ENCODE assay signal across 15 cellular contexts in genomic region chr2:82650038-82650437, GRCh38.
"Had no signal": no experiment of that assay in that cellular context is flagged by ENCODE, and none has a peak within 500 bp of the region (broad histone marks: within the 10 kb centered on the region; RNA-seq: fewer than 3 reads in every experiment).

No MANE protein-coding gene starts in this region.

- H3K36me3 Mint-ChIP-seq: neural progenitor cell had no signal

- ATAC-seq: activated CD4-positive, alpha-beta T cell treated with anti-CD3 and anti-CD28 coated beads for 36 hours; activated T-cell treated with anti-CD3 and anti-CD28 coated beads, Interleukin-2, amount 50 U/mL, for 72 hours; stimulated activated naive CD8-positive, alpha-beta T cell treated with anti-CD3 and anti-CD28 coated beads, Interleukin-15, amount 100 ng/mL, for 72 hours had no signal

- H3K4me1 Mint-ChIP-seq: activated CD4-positive, alpha-beta memory T cell treated with anti-CD3 and anti-CD28 coated beads, Interleukin-2, amount 10 ng/mL, durations not matched to agents 7 days and 5 days; activated CD4-positive, alpha-beta T cell treated with anti-CD3 and anti-CD28 coated beads for 36 hours; neural progenitor cell; stimulated activated naive CD8-positive, alpha-beta T cell treated with anti-CD3 and anti-CD28 coated beads, Interleukin-15, amount 100 ng/mL, for 72 hours had no signal

- H3K27ac ChIP-seq: ascending aorta, coronary artery, neural progenitor cell, ovary, thoracic aorta had no signal

- H3K4me1 ChIP-seq: ascending aorta, neural progenitor cell had no signal

- H3K27ac Mint-ChIP-seq: activated CD4-positive, alpha-beta memory T cell treated with anti-CD3 and anti-CD28 coated beads, Interleukin-2, amount 10 ng/mL, durations not matched to agents 7 days and 5 days; activated CD4-positive, alpha-beta T cell treated with anti-CD3 and anti-CD28 coated beads for 36 hours; activated T-cell treated with anti-CD3 and anti-CD28 coated beads, Interleukin-2, amount 50 U/mL, for 72 hours; neural progenitor cell; stimulated activated naive CD8-positive, alpha-beta T cell treated with anti-CD3 and anti-CD28 coated beads, Interleukin-15, amount 100 ng/mL, for 72 hours had no signal

- H3K27me3 ChIP-seq: ascending aorta, neural progenitor cell, ovary had no signal

- H3K4me3 Mint-ChIP-seq: activated CD4-positive, alpha-beta memory T cell treated with anti-CD3 and anti-CD28 coated beads, Interleukin-2, amount 10 ng/mL, durations not matched to agents 7 days and 5 days; activated CD4-positive, alpha-beta T cell treated with anti-CD3 and anti-CD28 coated beads for 36 hours; activated T-cell treated with anti-CD3 and anti-CD28 coated beads, Interleukin-2, amount 50 U/mL, for 72 hours; neural progenitor cell; stimulated activated naive CD8-positive, alpha-beta T cell treated with anti-CD3 and anti-CD28 coated beads, Interleukin-15, amount 100 ng/mL, for 72 hours had no signal

- H3K27me3 Mint-ChIP-seq: activated CD4-positive, alpha-beta memory T cell treated with anti-CD3 and anti-CD28 coated beads, Interleukin-2, amount 10 ng/mL, durations not matched to agents 7 days and 5 days; activated CD4-positive, alpha-beta T cell treated with anti-CD3 and anti-CD28 coated beads for 36 hours; stimulated activated naive CD8-positive, alpha-beta T cell treated with anti-CD3 and anti-CD28 coated beads, Interleukin-15, amount 100 ng/mL, for 72 hours had no signal

- H3K9me3 Mint-ChIP-seq: neural progenitor cell had no signal

- H3K9me3 ChIP-seq: ascending aorta, ovary, thoracic aorta had no signal

- H3K9ac ChIP-seq: neural progenitor cell had no signal

- H3K4me2 ChIP-seq: neural progenitor cell had no signal

- H3K4me3 ChIP-seq: ascending aorta, coronary artery, neural progenitor cell, ovary, thoracic aorta had no signal

- DNase-seq: activated CD4-positive, alpha-beta memory T cell treated with anti-CD3 and anti-CD28 coated beads, Interleukin-2, amount 10 ng/mL, durations not matched to agents 7 days and 5 days; activated CD4-positive, alpha-beta T cell treated with anti-CD3 and anti-CD28 coated beads for 36 hours; activated CD8-positive, alpha-beta memory T cell treated with anti-CD3 and anti-CD28 coated beads, Interleukin-2, amount 50 U/mL, for 4 hours; activated T-cell treated with anti-CD3 and anti-CD28 coated beads, Interleukin-2, amount 50 U/mL, for 72 hours; effector CD4-positive, alpha-beta T cell; hippocampal formation; ovary; stimulated activated CD4-positive, alpha-beta T cell treated with anti-CD3 and anti-CD28 coated beads, Interleukin-15, amount 100 ng/mL, for 24 hours; stimulated activated CD4-positive, alpha-beta T cell treated with anti-CD3 and anti-CD28 coated beads, Interleukin-4, amount 100 ng/mL, for 24 hours; stimulated activated naive CD8-positive, alpha-beta T cell treated with anti-CD3 and anti-CD28 coated beads, Interleukin-15, amount 100 ng/mL, for 72 hours; T-helper 9 cell had no signal

- H2AFZ ChIP-seq: neural progenitor cell had no signal

- H3K36me3 ChIP-seq: ascending aorta, neural progenitor cell, ovary, thoracic aorta had no signal
